ENCODE assay signal across 9 cellular contexts in genomic region chr2:189662674-189663226, GRCh38. TPM values are rescaled to one million over a fixed set of nuclear protein-coding genes. Genes with fewer than 3 reads are reported as not detected.
DNase-seq lines count a peak whose midpoint lies in the region; ATAC-seq and TF ChIP-seq lines count a peak whose summit lies in the region.
"Had no signal": no experiment of that assay in that cellular context is flagged by ENCODE, and none has a peak within 500 bp of the region (broad histone marks: within the 10 kb centered on the region; RNA-seq: fewer than 3 reads in every experiment).

No MANE protein-coding gene starts in this region.

- H3K4me1 ChIP-seq in duodenal mucosa (ENCODE audit: control insufficient read depth in 1 of 2, insufficient read depth in 2 of 2, low read length in 2 of 2) (peaks cover 15 to 27% of the 10 kb centered on the region in 2 donors), neuron (ENCODE audit: insufficient read depth, low read length) (peaks cover 11% of the 10 kb centered on the region)

- CTCF ChIA-PET in BJ (lab: Yijun Ruan, JAX) = interaction anchor here (1.4 to 7.7 kb wide), 3 partner anchors 11 to 34 kb away, joined by 4 to 76 read pairs (median 5); partner anchors contain the start of gene ANKAR

- no peak for ATAC-seq in HG03521 (IDR thresholded peaks at IDR 0.05; ENCODE audit: unreplicated experiment)
- no peak for ATAC-seq in GM21526 (IDR thresholded peaks at IDR 0.05; ENCODE audit: low FRiP score, unreplicated experiment)

- H3K27me3 ChIP-seq in BJ (ENCODE audit: control insufficient read depth, insufficient read depth, low read length) = no peaks in the 10 kb centered on the region
- no peaks in the 10 kb centered on the region for H3K27me3 ChIP-seq in HL-60 (ENCODE audit: insufficient read depth, poor library complexity, severe bottlenecking)
- no peaks in the 10 kb centered on the region for H3K27me3 ChIP-seq in duodenal mucosa (ENCODE audit: control insufficient read depth in 1 of 2, insufficient read depth in 2 of 2, low read length in 2 of 2)
- no peaks in the 10 kb centered on the region for H3K27me3 ChIP-seq in neuron (ENCODE audit: insufficient read depth, low read length)

- POLR2A ChIA-PET in BJ (lab: Charles Lee) = no interaction called here

- TF ChIP-seq CTCF in BJ (IDR thresholded peaks at IDR 0.05; ENCODE audit: insufficient read depth, low read depth, low read length) (no peak), HL-60 (IDR thresholded peaks at IDR 0.05; ENCODE audit: insufficient read depth, low read length) (no peak)

- no peak for DNase-seq in BJ (ENCODE audit: low read depth)
- DNase-seq in HL-60 (ENCODE audit: low read depth in 1 of 2, low spot score in 1 of 2) = no peak
- no peak for DNase-seq in activated effector memory CD4-positive, alpha-beta T cell treated with anti-CD3 and anti-CD28 coated beads, Interleukin-2, amount 50 U/mL, for 16 hours
- DNase-seq in NCI-H2029 treated with DMSO at 0.1 percent for 48 hours (lab: John Stamatoyannopoulos, UW) = no peak
- DNase-seq: activated CD8-positive, alpha-beta memory T cell treated with anti-CD3 and anti-CD28 coated beads, Interleukin-2, amount 50 U/mL, for 48 hours had no signal

- no peak overlapping the region for H2AFZ ChIP-seq in neuron (ENCODE audit: low read depth, low read length)

- H3K9me3 ChIP-seq in duodenal mucosa (ENCODE audit: control insufficient read depth in 1 of 2, low read length in 2 of 2) = no peaks in the 10 kb centered on the region
- no peaks in the 10 kb centered on the region for H3K9me3 ChIP-seq in neuron (ENCODE audit: low read length)

- H3K9ac ChIP-seq in duodenal mucosa (ENCODE audit: low read depth in 1 of 2, low read length in 2 of 2) = peak overlapping the region in 1 of 2 donors; percentile 98

- peak overlapping the region; percentile 86; the same call in 1 of the 2 replicates for H3K4me3 ChIP-seq in BJ (ENCODE audit: low read depth, low read length)
- peak overlapping the region; percentile 94; the same call in 1 of the 2 replicates for H3K4me3 ChIP-seq in HL-60 (replicated peaks; ENCODE audit: insufficient read depth, low read length)
- H3K4me3 ChIP-seq in duodenal mucosa (ENCODE audit: low read depth in 1 of 2, low read length in 2 of 2) = peak overlapping the region; percentile 95 to 100
- H3K4me3 ChIP-seq in neuron (ENCODE audit: low read length) = peak overlapping the region; percentile 78

- no peak overlapping the region for H3K27ac ChIP-seq in HL-60 (replicated peaks)
- no peak overlapping the region for H3K27ac ChIP-seq in duodenal mucosa (ENCODE audit: low read depth, low read length)

- H3K36me3 ChIP-seq in BJ (ENCODE audit: control insufficient read depth, insufficient read depth, low read length) (peaks cover 2% of the 10 kb centered on the region), duodenal mucosa (ENCODE audit: control insufficient read depth in 1 of 2, insufficient read depth in 2 of 2, low read length in 2 of 2) (peaks cover 3 to 16% of the 10 kb centered on the region in 2 donors), neuron (ENCODE audit: insufficient read depth, low read length) (peaks cover 32% of the 10 kb centered on the region)

RNA-seq across cellular contexts. Expression of gene ASNSD1, which starts 1.5 kb away (rescaled TPM):
- polyA plus RNA-seq in BJ (2011; rRNA removed) = 24.1 and 49.6 TPM in 2 replicates
- polyA minus RNA-seq in BJ (2011; rRNA and poly(A)+ RNA removed) = 8.4 and 9.9 TPM in 2 replicates

RNA-seq across cellular contexts. Expression of gene ANKAR, which starts 11.7 kb away (rescaled TPM):
- polyA plus RNA-seq in BJ (2011; rRNA removed) = 1.9 and 2.4 TPM in 2 replicates
- 2.5 and 3.1 TPM in 2 replicates for polyA minus RNA-seq in BJ (2011; rRNA and poly(A)+ RNA removed)
